Comparison of ENCODE assay signal across 1 cellular context in genomic region chr10:9239298-9239697, GRCh38.
TF ChIP-seq lines count a peak whose summit lies in the region.

No MANE protein-coding gene starts in this region.

TF ChIP-seq in SK-N-SH, 30 proteins besides CTCF, POLR2A, EP300 and RAD21 (continued from another document):
- TF ChIP-seq NRF1 (IDR thresholded peaks at IDR 0.05; ENCODE audit: low read depth, low read length) (no peak), TEAD4 (IDR thresholded peaks at IDR 0.05; ENCODE audit: borderline replicate concordance, insufficient read depth) (peak; percentile 80; the same call in 1 of the 2 replicates), FOSL2 (IDR thresholded peaks at IDR 0.05; ENCODE audit: borderline replicate concordance, low read depth) (peak; percentile 54), MEF2A (IDR thresholded peaks at IDR 0.05; ENCODE audit: borderline replicate concordance, low read depth) (peak; percentile 54; the same call in 1 of the 2 replicates), POLR2AphosphoS5 (IDR thresholded peaks at IDR 0.05; ENCODE audit: low read depth, low read length) (no peak; the same call in 1 of the 2 replicates), PBX3 (IDR thresholded peaks at IDR 0.05) (peak; percentile 89), REST (IDR thresholded peaks at IDR 0.05; ENCODE audit: low read depth, low read length) (no peak), USF2 (IDR thresholded peaks at IDR 0.05; ENCODE audit: borderline replicate concordance, low read depth, low read length) (no peak), ZBTB33 (IDR thresholded peaks at IDR 0.05; ENCODE audit: borderline replicate concordance, low read depth) (peak; percentile 11; the same call in 1 of the 2 replicates), SMC3 (IDR thresholded peaks at IDR 0.05; ENCODE audit: low read depth, low read length) (no peak; the same call in 1 of the 2 replicates), RXRA (IDR thresholded peaks at IDR 0.05; ENCODE audit: borderline replicate concordance, low read depth) (peak; percentile 58), FOXM1 (IDR thresholded peaks at IDR 0.05; ENCODE audit: low read depth) (peak; percentile 85), CHD2 (IDR thresholded peaks at IDR 0.05; ENCODE audit: low read length, partially characterized antibody) (peak; percentile 82), MAX (IDR thresholded peaks at IDR 0.05; ENCODE audit: low read depth) (peak; percentile 35; the same call in 1 of the 2 replicates), RCOR1 (IDR thresholded peaks at IDR 0.05; ENCODE audit: low read length) (peak; percentile 86), TCF12 (IDR thresholded peaks at IDR 0.05) (peak; percentile 79), FOXJ3 (CRISPR knock-in tag; IDR thresholded peaks at IDR 0.05) (0 out of 2 replicates have a peak, but pooled peaks have one; percentile 15), RFX5 (IDR thresholded peaks at IDR 0.05; ENCODE audit: low read length) (peak; percentile 69; the same call in 1 of the 2 replicates), EZH2phosphoT487 (IDR thresholded peaks at IDR 0.05; ENCODE audit: borderline replicate concordance, low read depth) (no peak)
